Comparison of ENCODE assay signal across 17 cellular contexts in genomic region chr3:118478706-118479276, GRCh38.
"Had no signal": no experiment of that assay in that cellular context is flagged by ENCODE, and none has a peak within 500 bp of the region (broad histone marks: within the 10 kb centered on the region; RNA-seq: fewer than 3 reads in every experiment).

No MANE protein-coding gene starts in this region.

- H3K4me1 ChIP-seq: right lobe of liver, tibial nerve, vagina had no signal

- DNase-seq: activated CD4-positive, alpha-beta T cell treated with anti-CD3 and anti-CD28 coated beads for 48 hours; activated naive CD4-positive, alpha-beta T cell treated with anti-CD3 and anti-CD28 coated beads for 36 hours; central memory CD4-positive, alpha-beta T cell; effector CD8-positive, alpha-beta T cell; hippocampal formation; mucosa of descending colon; naive thymus-derived CD8-positive, alpha-beta T cell; occipital lobe; right lobe of liver; stimulated activated CD4-positive, alpha-beta T cell treated with anti-CD3 and anti-CD28 coated beads, Interleukin-1b, Interleukin-23, amount 100 ng/mL, for 48 hours; stimulated activated naive B cell treated with anti-CD40 and anti-IgM and Interleukin-4, amounts not matched to agents 10 μg/mL and 1 μg/mL and 100 μg/mL, for 72 hours; T1000; WERI-Rb-1 had no signal

- H3K27me3 ChIP-seq: tibial nerve, vagina had no signal

- ATAC-seq: activated T-helper 17 cell treated with anti-CD3 and anti-CD28 coated beads, Interleukin-2, amount 50 U/mL, for 72 hours; mucosa of descending colon; naive thymus-derived CD8-positive, alpha-beta T cell; right lobe of liver; stimulated activated naive B cell treated with anti-CD40 and anti-IgM and Interleukin-4, amounts not matched to agents 10 μg/mL and 1 μg/mL and 100 μg/mL, for 72 hours had no signal

- H3K36me3 ChIP-seq: right lobe of liver, tibial nerve, vagina, WERI-Rb-1 had no signal

- H3K4me3 ChIP-seq: coronary artery, mucosa of descending colon, right lobe of liver, tibial nerve, vagina had no signal

- H3K27ac ChIP-seq: coronary artery, right lobe of liver, tibial nerve, vagina, WERI-Rb-1 had no signal

- H3K9me3 ChIP-seq: mucosa of descending colon, right lobe of liver, tibial nerve, vagina had no signal
